12 cellular contexts compared by ENCODE assay signal in genomic region chr18:48838166-48838775, GRCh38.
DNase-seq lines count a peak whose midpoint lies in the region; ATAC-seq and TF ChIP-seq lines count a peak whose summit lies in the region.
"Had no signal": no experiment of that assay in that cellular context is flagged by ENCODE, and none has a peak within 500 bp of the region (broad histone marks: within the 10 kb centered on the region; RNA-seq: fewer than 3 reads in every experiment).

No MANE protein-coding gene starts in this region.

- peaks cover 21 to 76% of the 10 kb centered on the region in 2 experiments for H3K79me1 ChIP-seq in IMR-90 (ENCODE audit: low read depth in 1 of 2, low read length in 2 of 2)

- TF ChIP-seq CTCF in IMR-90 (conservative IDR thresholded peaks at IDR 0.05; ENCODE audit: low read depth, low read length) (no peak), esophagus muscularis mucosa (IDR thresholded peaks at IDR 0.05) (no peak)

- H4K20me1 ChIP-seq in BLaER1 (no peaks in the 10 kb centered on the region), IMR-90 (ENCODE audit: insufficient read depth, low read length) (no peaks in the 10 kb centered on the region; the same call in 1 of the 2 replicates)

- DNase-seq in IMR-90 (no peak), caudate nucleus (lab: John Stamatoyannopoulos, UW) (no peak), esophagus muscularis mucosa (ENCODE audit: extremely low spot score) (no peak)
- DNase-seq in naive thymus-derived CD8-positive, alpha-beta T cell = no peak
- DNase-seq in activated CD8-positive, alpha-beta memory T cell treated with anti-CD3 and anti-CD28 coated beads for 24 hours = no peak
- DNase-seq: endodermal cell, NCI-H1092 treated with DMSO at 0.1 percent for 48 hours had no signal

- H2BK15ac ChIP-seq in IMR-90 (ENCODE audit: low read depth, low read length) = no peak overlapping the region

- H3K36me3 Mint-ChIP-seq in naive thymus-derived CD8-positive, alpha-beta T cell = no peaks in the 10 kb centered on the region
- H3K36me3 Mint-ChIP-seq: stimulated activated memory B cell treated with anti-CD40 and anti-IgM and Interleukin-4, amounts not matched to agents 10 μg/mL and 1 μg/mL and 100 μg/mL, for 72 hours had no signal

- WGBS in IMR-90 (ENCODE audit: extremely low coverage in 2 of 2, insufficient read length in 1 of 2), 2 experiments = 92% methylated on average over 2 of the region's 12 CpGs; no CpG with 5 or more reads in 1 of the 2 experiments
- WGBS in esophagus muscularis mucosa = 98% methylated on average over 12 of the region's 12 CpGs

- H3K27me3 ChIP-seq in BLaER1 = no peaks in the 10 kb centered on the region
- no peaks in the 10 kb centered on the region for H3K27me3 ChIP-seq in IMR-90 (ENCODE audit: control insufficient read depth, insufficient read depth, low read length)
- no peaks in the 10 kb centered on the region for H3K27me3 ChIP-seq in esophagus muscularis mucosa

- ATAC-seq in IMR-90 (ENCODE audit: low read depth) (no peak), GM21367 (IDR thresholded peaks at IDR 0.05; ENCODE audit: unreplicated experiment) (no peak), GM18868 (IDR thresholded peaks at IDR 0.05; ENCODE audit: unreplicated experiment) (no peak)
- no peak for ATAC-seq in naive thymus-derived CD8-positive, alpha-beta T cell
- ATAC-seq: stimulated activated memory B cell treated with anti-CD40 and anti-IgM and Interleukin-4, amounts not matched to agents 10 μg/mL and 1 μg/mL and 100 μg/mL, for 72 hours had no signal

- H3K9ac ChIP-seq in BLaER1 = peak overlapping the region; percentile 49
- H3K9ac ChIP-seq in IMR-90 (ENCODE audit: low read depth, low read length) = peak overlapping the region; percentile 8; the same call in 1 of the 2 replicates
- H3K9ac ChIP-seq: parathyroid adenoma had no signal

- no peak for TF ChIP-seq RAD21 in IMR-90 (IDR thresholded peaks at IDR 0.05; ENCODE audit: low read length)

- H3K23ac ChIP-seq in IMR-90 (ENCODE audit: low read depth, low read length) = peak overlapping the region; percentile 41

- no peak overlapping the region; the same call in 1 of the 2 replicates for H3K56ac ChIP-seq in IMR-90 (ENCODE audit: extremely low read depth, insufficient read depth, low read length)

- no TSS peak for BruUV-seq in IMR-90 (replicated peaks; lab: Mats Ljungman, UMichigan)

- 0 out of 2 replicates have a peak overlapping the region, but pooled peaks have one; percentile 2 for H4K5ac ChIP-seq in IMR-90 (ENCODE audit: low read depth, low read length)

- peak overlapping the region; percentile 19 for H4K91ac ChIP-seq in IMR-90 (ENCODE audit: insufficient read depth, low read depth, low read length)

- H3K4me3 Mint-ChIP-seq in naive thymus-derived CD8-positive, alpha-beta T cell = peak overlapping the region in 2 of 10 donors; percentile 70 to 72
- H3K4me3 Mint-ChIP-seq: endodermal cell; stimulated activated memory B cell treated with anti-CD40 and anti-IgM and Interleukin-4, amounts not matched to agents 10 μg/mL and 1 μg/mL and 100 μg/mL, for 72 hours had no signal

- no peak for TF ChIP-seq EP300 in esophagus muscularis mucosa (IDR thresholded peaks at IDR 0.05)

- H2BK20ac ChIP-seq in IMR-90 (ENCODE audit: low read depth, low read length) = 0 out of 2 replicates have a peak overlapping the region, but pooled peaks have one; percentile 40

- intact Hi-C loops in IMR-90 (cut with micrococcal nuclease) = loop anchor here (10.0 kb wide), 1 partner anchor 397 kb away; no protein-coding TSS in a partner anchor
- intact Hi-C loops in esophagus muscularis mucosa (cut with DNase I) = no loop called here

- H2BK120ac ChIP-seq in IMR-90 (ENCODE audit: low read depth, low read length) = peak overlapping the region; percentile 30

- in situ Hi-C loops in IMR-90 (cut with MboI; ENCODE audit: low sequenced_read_pairs) = no loop called here

- peak overlapping the region; percentile 87 for H3K4ac ChIP-seq in IMR-90 (ENCODE audit: low read depth, low read length)

- TF ChIP-seq POLR2A in IMR-90 (IDR thresholded peaks at IDR 0.05; ENCODE audit: low read depth, low read length) (no peak), esophagus muscularis mucosa (IDR thresholded peaks at IDR 0.05; ENCODE audit: low read depth) (no peak)

- H3K14ac ChIP-seq in IMR-90 (replicated peaks; ENCODE audit: low read depth, low read length) = peak overlapping the region; percentile 18; the same call in 1 of the 2 replicates

- POLR2A ChIA-PET in IMR-90 (lab: Charles Lee; ENCODE audit: unreplicated experiment) = no interaction called here
- POLR2A ChIA-PET in naive thymus-derived CD8-positive, alpha-beta T cell (lab: Charles Lee) = no interaction called here

- peak overlapping the region; percentile 40; the same call in 1 of the 2 replicates for H2AK5ac ChIP-seq in IMR-90 (ENCODE audit: low read depth, low read length)

- H3K4me1 ChIP-seq in BLaER1 = peaks cover 100% of the 10 kb centered on the region
- H3K4me1 ChIP-seq in IMR-90 (ENCODE audit: control insufficient read depth, insufficient read depth, low read length) = peaks cover 34% of the 10 kb centered on the region
- H3K4me1 ChIP-seq in esophagus muscularis mucosa = peaks cover 37 to 66% (median 51%) of the 10 kb centered on the region in 4 donors

- no peaks in the 10 kb centered on the region for H3K9me3 Mint-ChIP-seq in naive thymus-derived CD8-positive, alpha-beta T cell
- H3K9me3 Mint-ChIP-seq: endodermal cell; stimulated activated memory B cell treated with anti-CD40 and anti-IgM and Interleukin-4, amounts not matched to agents 10 μg/mL and 1 μg/mL and 100 μg/mL, for 72 hours had no signal

- H3K9me3 ChIP-seq in BLaER1 (no peaks in the 10 kb centered on the region), IMR-90 (ENCODE audit: control insufficient read depth, insufficient read depth, low read length) (no peaks in the 10 kb centered on the region), esophagus muscularis mucosa (no peaks in the 10 kb centered on the region)

- dilution Hi-C loops in IMR-90 (cut with HindIII; ENCODE audit: low sequenced_read_pairs, unreplicated experiment) = no loop called here

- no peaks in the 10 kb centered on the region for H3K36me3 ChIP-seq in BLaER1
- H3K36me3 ChIP-seq in IMR-90 (ENCODE audit: control insufficient read depth, insufficient read depth, low read length) = no peaks in the 10 kb centered on the region; the same call in none of the 2 replicates
- peaks cover 0 to 30% (median 9%) of the 10 kb centered on the region in 4 donors for H3K36me3 ChIP-seq in esophagus muscularis mucosa

- no peak overlapping the region for H2AFZ ChIP-seq in IMR-90 (replicated peaks; ENCODE audit: low read length, poor library complexity)
- H2AFZ ChIP-seq: parathyroid adenoma had no signal

- H4K8ac ChIP-seq in IMR-90 (ENCODE audit: low read depth in 2 of 2, low read length in 2 of 2) = peak overlapping the region in 1 of 2 experiments; percentile 58; a peak in 1 of 4 replicates

- H3K27ac ChIP-seq in BLaER1 = peak overlapping the region; percentile 54; the same call in 1 of the 2 replicates
- peak overlapping the region; percentile 23; the same call in 1 of the 2 replicates for H3K27ac ChIP-seq in IMR-90 (ENCODE audit: insufficient read depth, low read length)
- H3K27ac ChIP-seq in caudate nucleus (ENCODE audit: low read depth, low read length) = peak overlapping the region; percentile 14
- no peak overlapping the region for H3K27ac ChIP-seq in esophagus muscularis mucosa (replicated peaks in 1 of 4)
- H3K27ac ChIP-seq: parathyroid adenoma had no signal

- peak overlapping the region; percentile 94 for H3K4me2 ChIP-seq in BLaER1
- H3K4me2 ChIP-seq in IMR-90 (ENCODE audit: low read depth, low read length) = no peak overlapping the region

- H3K4me3 ChIP-seq in BLaER1 (peak overlapping the region; percentile 26; the same call in 1 of the 2 replicates), IMR-90 (ENCODE audit: insufficient read depth, low read depth, low read length) (no peak overlapping the region), esophagus muscularis mucosa (no peak overlapping the region)

- H3K27ac Mint-ChIP-seq in naive thymus-derived CD8-positive, alpha-beta T cell = peak overlapping the region; percentile 48 to 96 (median 68)
- H3K27ac Mint-ChIP-seq: endodermal cell had no signal

- CTCF ChIA-PET in IMR-90 (lab: Yijun Ruan, JAX) = no interaction called here

- peak overlapping the region; percentile 3; the same call in 1 of the 2 replicates for H3K18ac ChIP-seq in IMR-90 (ENCODE audit: low read depth, low read length)

- H2AK9ac ChIP-seq in IMR-90 (replicated peaks; ENCODE audit: low read depth, low read length, poor library complexity) = no peak overlapping the region

- H3K27me3 Mint-ChIP-seq in naive thymus-derived CD8-positive, alpha-beta T cell = no peaks in the 10 kb centered on the region
- H3K27me3 Mint-ChIP-seq: stimulated activated memory B cell treated with anti-CD40 and anti-IgM and Interleukin-4, amounts not matched to agents 10 μg/mL and 1 μg/mL and 100 μg/mL, for 72 hours had no signal

- H3K4me1 Mint-ChIP-seq in naive thymus-derived CD8-positive, alpha-beta T cell = peaks cover 31 to 95% (median 85%) of the 10 kb centered on the region in 4 donors

- H3K9me1 ChIP-seq in IMR-90 (ENCODE audit: insufficient read depth, low read length) = peaks cover 27% of the 10 kb centered on the region

- peak overlapping the region; percentile 27 for H2BK5ac ChIP-seq in IMR-90 (ENCODE audit: low read depth, low read length, poor library complexity, severe bottlenecking)

TF ChIP-seq in IMR-90, 13 proteins besides CTCF, POLR2A, EP300 and RAD21 (continues in another document):
- no peak for TF ChIP-seq CHD1 (IDR thresholded peaks at IDR 0.05; ENCODE audit: low read depth, low read length)
- no peak for TF ChIP-seq MAZ (IDR thresholded peaks at IDR 0.05; ENCODE audit: borderline replicate concordance, low read depth, low read length)
- TF ChIP-seq BHLHE40 (IDR thresholded peaks at IDR 0.05; ENCODE audit: low read depth, low read length) = no peak
- TF ChIP-seq USF2 (IDR thresholded peaks at IDR 0.05; ENCODE audit: low read depth, low read length) = no peak
- no peak for TF ChIP-seq NFE2L2 (IDR thresholded peaks at IDR 0.05; ENCODE audit: low read depth, low read length)
- TF ChIP-seq RCOR1 (IDR thresholded peaks at IDR 0.05; ENCODE audit: insufficient replicate concordance, low read length) = no peak
- TF ChIP-seq SMC3 (IDR thresholded peaks at IDR 0.05; ENCODE audit: low read depth, low read length) = no peak
- TF ChIP-seq FOS (IDR thresholded peaks at IDR 0.05; ENCODE audit: low read depth, low read length) = no peak
- TF ChIP-seq MAFK (IDR thresholded peaks at IDR 0.05; ENCODE audit: low read depth, low read length) = no peak
- TF ChIP-seq MXI1 (IDR thresholded peaks at IDR 0.05; ENCODE audit: borderline replicate concordance, low read depth, low read length) = no peak
- TF ChIP-seq RFX5 (IDR thresholded peaks at IDR 0.05; ENCODE audit: low read depth, low read length) = no peak

Comparison
In these comparisons a context has a peak if more than half of its experiments do, and no peak if none do; other contexts are left out.
1. H3K27ac ChIP-seq: peak in BLaER1 (single experiment), IMR-90 (single experiment) and caudate nucleus (single experiment); none in esophagus muscularis mucosa (0 of 4).